In genomic region chr2:141417246-141417797, GRCh38 we compare ENCODE assay signal across 21 cellular contexts.
DNase-seq lines count a peak whose midpoint lies in the region; ATAC-seq and TF ChIP-seq lines count a peak whose summit lies in the region.
"Had no signal": no experiment of that assay in that cellular context is flagged by ENCODE, and none has a peak within 500 bp of the region (broad histone marks: within the 10 kb centered on the region; RNA-seq: fewer than 3 reads in every experiment).

No MANE protein-coding gene starts in this region.

- H3K27ac Mint-ChIP-seq in naive B cell = peak overlapping the region in 1 of 6 donors; percentile 66
- no peak overlapping the region for H3K27ac Mint-ChIP-seq in activated naive CD8-positive, alpha-beta T cell treated with anti-CD3 and anti-CD28 coated beads, Interleukin-2, amount 50 U/mL, for 24 hours
- H3K27ac Mint-ChIP-seq: activated naive CD4-positive, alpha-beta T cell treated with anti-CD3 and anti-CD28 coated beads, Interleukin-2, amount 50 U/mL, for 24 hours; activated T-helper 1 cell treated with anti-CD3 and anti-CD28 coated beads, Interleukin-12 subunit alpha, Interleukin-12 subunit beta, Interleukin-2, Interleukin-4 antibody, amounts not matched to agents 30 ng/mL and 10 ng/mL and 1 ng/mL, durations not matched to agents 14 hours and 24 hours and 36 hours; CD14-positive monocyte; stimulated activated naive CD8-positive, alpha-beta T cell treated with anti-CD3 and anti-CD28 coated beads, Interleukin-15, Interleukin-2, amounts not matched to agents 100 ng/mL and 50 ng/mL, for 24 hours; WTC11 had no signal

- DNase-seq in OCI-M1 (lab: John Stamatoyannopoulos, UW) = peak; percentile 71
- DNase-seq in naive B cell = peak; percentile 7
- DNase-seq in KG1 (lab: John Stamatoyannopoulos, UW) = no peak
- DNase-seq in activated naive CD8-positive, alpha-beta T cell treated with anti-CD3 and anti-CD28 coated beads, Interleukin-2, amount 50 U/mL, for 24 hours = no peak
- DNase-seq in NCI-H2081 (lab: John Stamatoyannopoulos, UW) = no peak
- DNase-seq: aorta; central memory CD4-positive, alpha-beta T cell; dermis blood vessel endothelial cell; KBM-7; MV-4-11; NCI-H1694; sigmoid colon; stimulated activated CD4-positive, alpha-beta T cell treated with anti-CD3 and anti-CD28 coated beads, Interleukin-15, amount 100 ng/mL, for 24 hours; T-helper 9 cell had no signal

- H3K9me3 Mint-ChIP-seq in naive B cell = peaks cover 0 to 8% (median 2%) of the 10 kb centered on the region in 7 donors
- peaks cover 7% of the 10 kb centered on the region for H3K9me3 Mint-ChIP-seq in activated naive CD8-positive, alpha-beta T cell treated with anti-CD3 and anti-CD28 coated beads, Interleukin-2, amount 50 U/mL, for 24 hours

- no peaks in the 10 kb centered on the region for H3K36me3 Mint-ChIP-seq in naive B cell
- H3K36me3 Mint-ChIP-seq in activated naive CD8-positive, alpha-beta T cell treated with anti-CD3 and anti-CD28 coated beads, Interleukin-2, amount 50 U/mL, for 24 hours (ENCODE audit: low read depth) = no peaks in the 10 kb centered on the region
- H3K36me3 Mint-ChIP-seq: activated naive CD4-positive, alpha-beta T cell treated with anti-CD3 and anti-CD28 coated beads, Interleukin-2, amount 50 U/mL, for 24 hours; CD14-positive monocyte; WTC11 had no signal

- no peaks in the 10 kb centered on the region for H3K27me3 Mint-ChIP-seq in naive B cell
- no peaks in the 10 kb centered on the region for H3K27me3 Mint-ChIP-seq in activated naive CD8-positive, alpha-beta T cell treated with anti-CD3 and anti-CD28 coated beads, Interleukin-2, amount 50 U/mL, for 24 hours
- H3K27me3 Mint-ChIP-seq: activated naive CD4-positive, alpha-beta T cell treated with anti-CD3 and anti-CD28 coated beads, Interleukin-2, amount 50 U/mL, for 24 hours; stimulated activated naive CD8-positive, alpha-beta T cell treated with anti-CD3 and anti-CD28 coated beads, Interleukin-15, Interleukin-2, amounts not matched to agents 100 ng/mL and 50 ng/mL, for 24 hours had no signal

- no peak for TF ChIP-seq POLR2A in GM18505 (IDR thresholded peaks at IDR 0.05; ENCODE audit: borderline replicate concordance, extremely low read depth, insufficient read depth, insufficient read length)

- H3K4me3 Mint-ChIP-seq in naive B cell = peak overlapping the region in 2 of 8 donors; percentile 0 to 21
- no peak overlapping the region for H3K4me3 Mint-ChIP-seq in activated naive CD8-positive, alpha-beta T cell treated with anti-CD3 and anti-CD28 coated beads, Interleukin-2, amount 50 U/mL, for 24 hours
- H3K4me3 Mint-ChIP-seq: activated naive CD4-positive, alpha-beta T cell treated with anti-CD3 and anti-CD28 coated beads, Interleukin-2, amount 50 U/mL, for 24 hours; activated T-helper 1 cell treated with anti-CD3 and anti-CD28 coated beads, Interleukin-12 subunit alpha, Interleukin-12 subunit beta, Interleukin-2, Interleukin-4 antibody, amounts not matched to agents 30 ng/mL and 10 ng/mL and 1 ng/mL, durations not matched to agents 14 hours and 24 hours and 36 hours; CD14-positive monocyte; stimulated activated naive CD8-positive, alpha-beta T cell treated with anti-CD3 and anti-CD28 coated beads, Interleukin-15, Interleukin-2, amounts not matched to agents 100 ng/mL and 50 ng/mL, for 24 hours; WTC11 had no signal

- H3K4me1 Mint-ChIP-seq in naive B cell = peaks cover 0 to 13% (median 12%) of the 10 kb centered on the region in 3 donors
- no peaks in the 10 kb centered on the region for H3K4me1 Mint-ChIP-seq in activated naive CD8-positive, alpha-beta T cell treated with anti-CD3 and anti-CD28 coated beads, Interleukin-2, amount 50 U/mL, for 24 hours
- H3K4me1 Mint-ChIP-seq: activated naive CD4-positive, alpha-beta T cell treated with anti-CD3 and anti-CD28 coated beads, Interleukin-2, amount 50 U/mL, for 24 hours; CD14-positive monocyte; WTC11 had no signal

- ATAC-seq in GM18505 (IDR thresholded peaks at IDR 0.05; ENCODE audit: unreplicated experiment) (peak; percentile 78), HG03159 (IDR thresholded peaks at IDR 0.05; ENCODE audit: unreplicated experiment) (peak; percentile 80), naive B cell (ENCODE audit: low read depth in 2 of 2) (peak in 1 of 2 donors; percentile 74)
- ATAC-seq in activated naive CD8-positive, alpha-beta T cell treated with anti-CD3 and anti-CD28 coated beads, Interleukin-2, amount 50 U/mL, for 24 hours = no peak
- ATAC-seq: WTC11 had no signal

Comparison
In these comparisons a context has a peak if more than half of its experiments do, and no peak if none do; other contexts are left out.
1. DNase-seq: peak in OCI-M1 (single experiment) and naive B cell (single experiment); none in KG1 (single experiment), activated naive CD8-positive, alpha-beta T cell treated with anti-CD3 and anti-CD28 coated beads, Interleukin-2, amount 50 U/mL, for 24 hours (single experiment) and NCI-H2081 (0 of 2).